In genomic region chr11:134841972-134842371, GRCh38 we compare ENCODE assay signal across 19 cellular contexts.
"Had no signal": no experiment of that assay in that cellular context is flagged by ENCODE, and none has a peak within 500 bp of the region (broad histone marks: within the 10 kb centered on the region; RNA-seq: fewer than 3 reads in every experiment).

No MANE protein-coding gene starts in this region.

- H3K4me1 ChIP-seq: SJSA1 had no signal

- H3K36me3 ChIP-seq: SJSA1 had no signal

- H3K4me3 ChIP-seq: K562, SJSA1, SK-N-MC had no signal

- ATAC-seq: K562 had no signal

- H3K9me3 ChIP-seq: SJSA1 had no signal

- H3K27me3 ChIP-seq: SJSA1 had no signal

- H3K27ac ChIP-seq: KMS-11, SJSA1, SK-N-MC had no signal

- DNase-seq: MV-4-11, NCI-H1048, NCI-H1105, NCI-H146, NCI-H1694 treated with DMSO at 0.1 percent for 48 hours, NCI-H1930, NCI-H2081, NCI-H2107, NCI-H2227 treated with DMSO at 0.1 percent for 48 hours, NCI-H524, NCI-H526 treated with DMSO at 0.1 percent for 48 hours, NCI-H748 treated with DMSO at 0.1 percent for 48 hours, Right ventricle myocardium superior, RPMI8226, SIG-M5 had no signal
